16 cellular contexts compared by ENCODE assay signal in genomic region chr5:89668821-89669220, GRCh38.
A peak's percentile ranks its signal among the peaks of the same experiment; 100 is the strongest.
DNase-seq lines count a peak whose midpoint lies in the region; ATAC-seq and TF ChIP-seq lines count a peak whose summit lies in the region.
"Had no signal": no experiment of that assay in that cellular context is flagged by ENCODE, and none has a peak within 500 bp of the region (broad histone marks: within the 10 kb centered on the region; RNA-seq: fewer than 3 reads in every experiment).

No MANE protein-coding gene starts in this region.

- no peaks in the 10 kb centered on the region for H3K27me3 ChIP-seq in adrenal gland
- H3K27me3 ChIP-seq: BLaER1 had no signal

- no peak for TF ChIP-seq POLR2A in adrenal gland (IDR thresholded peaks at IDR 0.05)

- H3K9me3 ChIP-seq in adrenal gland (replicated peaks in 1 of 3) = no peaks in the 10 kb centered on the region

- no peak for ATAC-seq in GM19397 (IDR thresholded peaks at IDR 0.05; ENCODE audit: unreplicated experiment)

- DNase-seq in AG10803 (ENCODE audit: low read depth) (peak; percentile 6), RPMI7951 (ENCODE audit: low read depth) (peak; percentile 1), fibroblast of peridontal ligament (ENCODE audit: extremely low read depth) (peak; percentile 6), NCI-H1105 (lab: John Stamatoyannopoulos, UW) (no peak), adrenal gland (no peak), immature natural killer cell (no peak)
- DNase-seq: ACHN; AML-193; Caco-2; CD8-positive, alpha-beta memory T cell; DND-41; GDM1; KG1 had no signal

- WGBS in adrenal gland, 4 donors = 76 to 88% (median 84%) methylated on average over 3 of the region's 3 CpGs

- peaks cover 0 to 1% (median 0%) of the 10 kb centered on the region in 3 donors for H3K27me3 Mint-ChIP-seq in immature natural killer cell (ENCODE audit: low read depth in 3 of 3)
- H3K27me3 Mint-ChIP-seq: CD8-positive, alpha-beta memory T cell; IgD-negative memory B cell had no signal

- H3K27ac Mint-ChIP-seq in immature natural killer cell = no peak overlapping the region
- H3K27ac Mint-ChIP-seq: CD8-positive, alpha-beta memory T cell; IgD-negative memory B cell had no signal

- H3K4me1 Mint-ChIP-seq in immature natural killer cell = no peaks in the 10 kb centered on the region
- H3K4me1 Mint-ChIP-seq: CD8-positive, alpha-beta memory T cell had no signal

- no peaks in the 10 kb centered on the region for H3K36me3 ChIP-seq in adrenal gland (replicated peaks in 1 of 2)
- H3K36me3 ChIP-seq: BLaER1 had no signal

- no peaks in the 10 kb centered on the region for H3K36me3 Mint-ChIP-seq in immature natural killer cell
- H3K36me3 Mint-ChIP-seq: CD8-positive, alpha-beta memory T cell; IgD-negative memory B cell had no signal

- TF ChIP-seq CTCF in AG10803 (conservative IDR thresholded peaks at IDR 0.05; ENCODE audit: low read length) = no peak
- TF ChIP-seq CTCF in adrenal gland (IDR thresholded peaks at IDR 0.05) = no peak

- no peak overlapping the region for H3K4me3 Mint-ChIP-seq in immature natural killer cell
- H3K4me3 Mint-ChIP-seq: CD8-positive, alpha-beta memory T cell; IgD-negative memory B cell had no signal

- H3K4me1 ChIP-seq in adrenal gland (replicated peaks in 1 of 2) = no peaks in the 10 kb centered on the region
- H3K4me1 ChIP-seq: BLaER1, Caco-2 had no signal

- H3K9me3 Mint-ChIP-seq in immature natural killer cell = peaks cover 0 to 9% (median 2%) of the 10 kb centered on the region in 6 donors

- intact Hi-C loops in adrenal gland (cut with DNase I) = no loop called here

- H3K27ac ChIP-seq in adrenal gland = no peak overlapping the region
- H3K27ac ChIP-seq: BLaER1 had no signal

- H3K4me3 ChIP-seq in AG10803 (ENCODE audit: low read length) (no peak overlapping the region), adrenal gland (no peak overlapping the region)
- H3K4me3 ChIP-seq: BLaER1 had no signal

Comparison
In these comparisons a context has a peak if more than half of its experiments do, and no peak if none do; other contexts are left out.
1. DNase-seq: peak in AG10803 (single experiment), RPMI7951 (single experiment) and fibroblast of peridontal ligament (single experiment); none in NCI-H1105 (single experiment), adrenal gland (0 of 7) and immature natural killer cell (0 of 3).